In the genomic region with DNA sequence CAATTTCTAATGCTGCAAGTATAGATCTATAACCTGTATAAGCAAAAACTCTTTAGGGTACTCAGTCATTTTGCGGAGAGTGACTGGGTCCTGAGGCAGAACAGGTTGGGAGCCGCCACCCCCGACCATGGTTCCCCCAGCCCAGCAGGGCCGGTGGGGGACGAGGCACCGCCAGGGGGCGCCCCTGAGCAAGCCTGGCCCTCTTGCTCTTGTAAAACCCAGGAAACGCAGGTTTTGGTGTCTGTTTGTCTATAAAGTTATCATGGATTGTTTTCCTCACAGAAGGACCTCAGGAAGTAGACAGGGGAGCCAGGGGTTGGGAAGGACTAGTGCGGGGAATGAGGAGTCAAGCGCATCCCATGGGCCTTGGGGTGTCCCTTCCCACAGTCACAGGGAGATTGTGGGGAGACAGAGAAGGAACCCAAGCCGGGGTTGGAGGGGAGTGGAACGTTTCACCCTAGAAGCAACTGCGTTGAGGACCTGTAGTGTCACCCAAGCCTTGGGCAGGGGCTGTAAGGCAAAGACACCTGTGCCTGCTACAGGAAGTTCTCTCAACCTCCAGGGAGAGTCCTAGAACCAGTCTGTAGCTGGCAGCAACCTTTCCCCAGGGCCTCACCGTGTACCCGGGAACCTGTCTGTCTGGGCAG, we compare ENCODE assay signal across 9 cellular contexts. TPM values are rescaled to one million over a fixed set of nuclear protein-coding genes. Genes with fewer than 3 reads are reported as not detected.
DNase-seq lines count a peak whose midpoint lies in the region; ATAC-seq and TF ChIP-seq lines count a peak whose summit lies in the region.
"Had no signal": no experiment of that assay in that cellular context is flagged by ENCODE, and none has a peak within 500 bp of the region (broad histone marks: within the 10 kb centered on the region; RNA-seq: fewer than 3 reads in every experiment).

No MANE protein-coding gene starts in this region.

- H3K27ac Mint-ChIP-seq in Caco-2 (ENCODE audit: unreplicated experiment) (no peak overlapping the region), activated B cell treated with CpG ODN at 0.5 μM for 24 hours (peak overlapping the region; percentile 50)

- no peak overlapping the region for H3K4me3 ChIP-seq in Caco-2 (ENCODE audit: low read depth, low read length)
- H3K4me3 ChIP-seq: SK-N-MC had no signal

- CTCF ChIA-PET in Caco-2 (lab: Charles Lee) (interaction anchor here (0.6 to 0.8 kb wide), 2 partner anchors 84 to 110 kb away, joined by 5 to 7 read pairs; a partner anchor contains a TSS), activated B cell treated with CpG ODN at 0.5 μM for 24 hours (lab: Charles Lee) (interaction anchor here (0.8 to 2.5 kb wide), 6 partner anchors 44 to 183 kb away, joined by 3 to 15 read pairs (median 4); no protein-coding TSS in a partner anchor)

- H3K36me3 ChIP-seq in Caco-2 (ENCODE audit: control insufficient read depth, insufficient read depth, low read length) = no peaks in the 10 kb centered on the region

- peaks cover 16% of the 10 kb centered on the region for H3K27me3 Mint-ChIP-seq in Caco-2 (ENCODE audit: insufficient read depth, unreplicated experiment)
- no peaks in the 10 kb centered on the region for H3K27me3 Mint-ChIP-seq in activated B cell treated with CpG ODN at 0.5 μM for 24 hours

- no peaks in the 10 kb centered on the region for H3K4me1 ChIP-seq in Caco-2

- H3K27me3 ChIP-seq in Caco-2 (replicated peaks; ENCODE audit: control insufficient read depth, insufficient read depth, low read length) = peaks cover 2% of the 10 kb centered on the region; the same call in 1 of the 2 replicates

- H3K9me3 ChIP-seq in Caco-2 = no peaks in the 10 kb centered on the region

- in situ Hi-C loops in T47D (cut with HindIII; ENCODE audit: low pct_unique_long_range_greater_than_20kb, low sequenced_read_pairs) = no loop called here

- H3K4me3 Mint-ChIP-seq in Caco-2 (ENCODE audit: unreplicated experiment) (no peak overlapping the region), activated B cell treated with CpG ODN at 0.5 μM for 24 hours (no peak overlapping the region)

- BruUV-seq in Caco-2 (replicated peaks; lab: Mats Ljungman, UMichigan) = no TSS peak

- TF ChIP-seq CTCF in Caco-2 (IDR thresholded peaks at IDR 0.05; ENCODE audit: insufficient read depth in 1 of 2, low read depth in 1 of 2, low read length in 1 of 2, severe bottlenecking in 1 of 2, unreplicated experiment in 1 of 2) (peak; percentile 93 to 97), activated B cell treated with CpG ODN at 0.5 μM for 24 hours (IDR thresholded peaks at IDR 0.05) (peak; percentile 87)

- H3K36me3 Mint-ChIP-seq in Caco-2 (ENCODE audit: insufficient read depth, unreplicated experiment) (no peaks in the 10 kb centered on the region), activated B cell treated with CpG ODN at 0.5 μM for 24 hours (ENCODE audit: low read depth) (no peaks in the 10 kb centered on the region)

- H3K4me1 Mint-ChIP-seq in Caco-2 (ENCODE audit: low read depth, unreplicated experiment) (no peaks in the 10 kb centered on the region), activated B cell treated with CpG ODN at 0.5 μM for 24 hours (peaks cover 25% of the 10 kb centered on the region)

- POLR2A ChIA-PET in Caco-2 (lab: Charles Lee) (no interaction called here), activated B cell treated with CpG ODN at 0.5 μM for 24 hours (lab: Charles Lee) (interaction anchor here (0.8 kb wide), 1 partner anchor 45 kb away, joined by 3 read pairs; no protein-coding TSS in a partner anchor)

- ATAC-seq in activated B cell treated with CpG ODN at 0.5 μM for 24 hours (ENCODE audit: low read depth) (peak; percentile 60), left lobe of liver (peak; percentile 79), GM19467 (IDR thresholded peaks at IDR 0.05; ENCODE audit: unreplicated experiment) (no peak)

- peak; percentile 61 to 84 for DNase-seq in Caco-2
- DNase-seq in HuH-7.5 (ENCODE audit: low spot score) = peak; percentile 96
- peak; percentile 81 for DNase-seq in activated B cell treated with CpG ODN at 0.5 μM for 24 hours
- peak; percentile 41 to 57 for DNase-seq in T47D (ENCODE audit: low read depth in 1 of 2, low spot score in 1 of 2)
- DNase-seq in left lobe of liver (ENCODE audit: low spot score) = peak; percentile 69
- peak; percentile 52 for DNase-seq in stimulated activated CD8-positive, alpha-beta memory T cell treated with anti-CD3 and anti-CD28 coated beads, Interleukin-12 subunit alpha, Interleukin-12 subunit beta, amount 100 ng/mL, for 24 hours (ENCODE audit: extremely low read depth)
- no peak for DNase-seq in NCI-H526 treated with DMSO at 0.1 percent for 48 hours (lab: John Stamatoyannopoulos, UW)

- H3K9me3 Mint-ChIP-seq in Caco-2 (ENCODE audit: unreplicated experiment) (no peaks in the 10 kb centered on the region), activated B cell treated with CpG ODN at 0.5 μM for 24 hours (no peaks in the 10 kb centered on the region)

- intact Hi-C loops in Caco-2 (cut with micrococcal nuclease; ENCODE audit: unreplicated experiment) (loop anchor here (2.0 to 10.0 kb wide), 3 partner anchors 69 to 377 kb away; a partner anchor contains a TSS), activated B cell treated with CpG ODN at 0.5 μM for 24 hours (cut with micrococcal nuclease) (loop anchor here (1.0 to 5.0 kb wide), 6 partner anchors 44 to 379 kb away; no protein-coding TSS in a partner anchor)

RNA-seq across cellular contexts. Expression of a gene that starts 26.4 kb away (rescaled TPM):
- total RNA-seq in Caco-2 (2022) = 17.2 and 19.8 TPM in 2 replicates
- 28.9 and 29.4 TPM in 2 replicates for total RNA-seq in activated B cell treated with CpG ODN at 0.5 μM for 24 hours
- 2.0 TPM for total RNA-seq in left lobe of liver

RNA-seq across cellular contexts. Expression of a gene that starts 31.6 kb away (rescaled TPM):
- total RNA-seq in Caco-2 (2022) = 1.5 and 1.6 TPM in 2 replicates
- 4.6 and 5.4 TPM in 2 replicates for total RNA-seq in activated B cell treated with CpG ODN at 0.5 μM for 24 hours
- total RNA-seq in left lobe of liver = 107 TPM

RNA-seq across cellular contexts. Expression of a gene that starts 58.4 kb away (rescaled TPM):
- total RNA-seq in Caco-2 (2022) (81.8 and 83.7 TPM in 2 replicates), activated B cell treated with CpG ODN at 0.5 μM for 24 hours (15.6 and 17.7 TPM in 2 replicates), left lobe of liver (247 TPM)

RNA-seq across cellular contexts. Expression of a gene that starts 58.7 kb away (rescaled TPM):
- total RNA-seq in Caco-2 (2022) (37.0 and 44.9 TPM in 2 replicates), activated B cell treated with CpG ODN at 0.5 μM for 24 hours (7.2 TPM in 2 replicates), left lobe of liver (349 TPM)

Comparison
In these comparisons a context has a peak if more than half of its experiments do, and no peak if none do; other contexts are left out.
1. RNA of a gene that starts 31.6 kb away (total RNA-seq): 107 TPM in left lobe of liver (single experiment); 4.6 to 5.4 TPM in activated B cell treated with CpG ODN at 0.5 μM for 24 hours and 1.5 to 1.6 TPM in Caco-2; every median in the first group is over 10 times any median in the second.